Comparison of ENCODE assay signal across 7 cellular contexts in genomic region chr5:146203011-146203871, GRCh38. TPM values are rescaled to one million over a fixed set of nuclear protein-coding genes. Genes with fewer than 3 reads are reported as not detected.
DNase-seq lines count a peak whose midpoint lies in the region; ATAC-seq and TF ChIP-seq lines count a peak whose summit lies in the region.

Gene RBM27 (plus strand): TSS chr5:146203605. CDS start chr5:146203766, 161 bp downstream.

- ATAC-seq in GM18505 (IDR thresholded peaks at IDR 0.05; ENCODE audit: unreplicated experiment), result peak; percentile 100
- ATAC-seq in HG02970 (IDR thresholded peaks at IDR 0.05; ENCODE audit: low FRiP score, unreplicated experiment), result peak; percentile 100

- peak within 1 kb of the TSS; percentile 72 for H3K4me2 ChIP-seq in hepatocyte

- H3K27ac ChIP-seq in hepatocyte, result peak within 1 kb of the TSS; percentile 95

- under 1% methylated on average over 48 of the region's 48 CpGs for WGBS in hepatocyte (ENCODE audit: low lambda C conversion rate, missing lambda C conversion rate)

- DNase-seq in NCI-H1930 (lab: John Stamatoyannopoulos, UW) (peak; percentile 90 to 91), astrocyte of the cerebellum (ENCODE audit: low read depth) (peak; percentile 96), hepatocyte (ENCODE audit: low spot score) (peak; percentile 97), renal cortical epithelial cell (ENCODE audit: low read depth) (peak; percentile 98)
- peak; percentile 97 for DNase-seq in T-helper 2 cell treated with Interferon-gamma antibody and Interleukin-4, amounts not matched to agents 5 μg/mL and 100 μg/mL, for 36 hours (ENCODE audit: low spot score)

- H3K4me1 Mint-ChIP-seq in T-helper 2 cell treated with Interferon-gamma antibody and Interleukin-4, amounts not matched to agents 5 μg/mL and 100 μg/mL, for 36 hours (ENCODE audit: low read depth), result peaks cover 9% of the 10 kb centered on the region

- peak within 1 kb of the TSS; percentile 85 for H2AFZ ChIP-seq in hepatocyte

- H3K9me3 ChIP-seq in hepatocyte (ENCODE audit: low read depth), result no peaks in the 10 kb centered on the region

- no peak within 1 kb of the TSS for H3K4me3 Mint-ChIP-seq in T-helper 2 cell treated with Interferon-gamma antibody and Interleukin-4, amounts not matched to agents 5 μg/mL and 100 μg/mL, for 36 hours

- no peaks in the 10 kb centered on the region for H3K27me3 Mint-ChIP-seq in T-helper 2 cell treated with Interferon-gamma antibody and Interleukin-4, amounts not matched to agents 5 μg/mL and 100 μg/mL, for 36 hours (ENCODE audit: low read depth)

- peak; percentile 86 for TF ChIP-seq POLR2A in GM18505 (IDR thresholded peaks at IDR 0.05; ENCODE audit: borderline replicate concordance, extremely low read depth, insufficient read depth, insufficient read length)

- H3K79me2 ChIP-seq in hepatocyte, result peaks cover 46% of the 10 kb centered on the region

- peak within 1 kb of the TSS; percentile 63 for H3K4me3 ChIP-seq in astrocyte of the cerebellum (ENCODE audit: low read depth, low read length)
- H3K4me3 ChIP-seq in hepatocyte, result peak within 1 kb of the TSS; percentile 63

- H3K36me3 ChIP-seq in hepatocyte (replicated peaks; ENCODE audit: insufficient read depth, low read depth), result no peaks in the 10 kb centered on the region

- TF ChIP-seq CTCF in astrocyte of the cerebellum (IDR thresholded peaks at IDR 0.05; ENCODE audit: low read depth, low read length, missing control alignments) (no peak), hepatocyte (IDR thresholded peaks at IDR 0.05; ENCODE audit: poor library complexity) (no peak)

- no peaks in the 10 kb centered on the region for H3K9me3 Mint-ChIP-seq in T-helper 2 cell treated with Interferon-gamma antibody and Interleukin-4, amounts not matched to agents 5 μg/mL and 100 μg/mL, for 36 hours

- H3K9me2 ChIP-seq in hepatocyte (replicated peaks; ENCODE audit: insufficient read depth), result no peaks in the 10 kb centered on the region

- peaks cover 3% of the 10 kb centered on the region for H3K36me3 Mint-ChIP-seq in T-helper 2 cell treated with Interferon-gamma antibody and Interleukin-4, amounts not matched to agents 5 μg/mL and 100 μg/mL, for 36 hours (ENCODE audit: low read depth)

- peaks cover 15% of the 10 kb centered on the region for H3K4me1 ChIP-seq in hepatocyte (ENCODE audit: insufficient read depth)

- no peak within 1 kb of the TSS for H3K27ac Mint-ChIP-seq in T-helper 2 cell treated with Interferon-gamma antibody and Interleukin-4, amounts not matched to agents 5 μg/mL and 100 μg/mL, for 36 hours

- peaks cover 18% of the 10 kb centered on the region for H4K20me1 ChIP-seq in hepatocyte (ENCODE audit: insufficient read depth, poor library complexity, severe bottlenecking)

- in situ Hi-C loops in astrocyte of the cerebellum (cut with HindIII; ENCODE audit: low sequenced_read_pairs), result no loop called here

- no peaks in the 10 kb centered on the region for H3K27me3 ChIP-seq in hepatocyte

RNA-seq across cellular contexts. Expression of gene RBM27, which starts in this region (rescaled TPM):
- total RNA-seq in hepatocyte (17.5 and 28.8 TPM in 2 replicates), renal cortical epithelial cell (27.6 and 38.2 TPM in 2 replicates)
- 3.0 TPM in 2 replicates for polyA plus RNA-seq in hepatocyte

Comparison
In these comparisons a context has a peak if more than half of its experiments do, and no peak if none do; other contexts are left out.
1. Peak in every context shown above with its lines: DNase-seq, ATAC-seq, H3K4me3 ChIP-seq and H3K27ac ChIP-seq.